1 cellular context compared by ENCODE assay signal in the genomic region with DNA sequence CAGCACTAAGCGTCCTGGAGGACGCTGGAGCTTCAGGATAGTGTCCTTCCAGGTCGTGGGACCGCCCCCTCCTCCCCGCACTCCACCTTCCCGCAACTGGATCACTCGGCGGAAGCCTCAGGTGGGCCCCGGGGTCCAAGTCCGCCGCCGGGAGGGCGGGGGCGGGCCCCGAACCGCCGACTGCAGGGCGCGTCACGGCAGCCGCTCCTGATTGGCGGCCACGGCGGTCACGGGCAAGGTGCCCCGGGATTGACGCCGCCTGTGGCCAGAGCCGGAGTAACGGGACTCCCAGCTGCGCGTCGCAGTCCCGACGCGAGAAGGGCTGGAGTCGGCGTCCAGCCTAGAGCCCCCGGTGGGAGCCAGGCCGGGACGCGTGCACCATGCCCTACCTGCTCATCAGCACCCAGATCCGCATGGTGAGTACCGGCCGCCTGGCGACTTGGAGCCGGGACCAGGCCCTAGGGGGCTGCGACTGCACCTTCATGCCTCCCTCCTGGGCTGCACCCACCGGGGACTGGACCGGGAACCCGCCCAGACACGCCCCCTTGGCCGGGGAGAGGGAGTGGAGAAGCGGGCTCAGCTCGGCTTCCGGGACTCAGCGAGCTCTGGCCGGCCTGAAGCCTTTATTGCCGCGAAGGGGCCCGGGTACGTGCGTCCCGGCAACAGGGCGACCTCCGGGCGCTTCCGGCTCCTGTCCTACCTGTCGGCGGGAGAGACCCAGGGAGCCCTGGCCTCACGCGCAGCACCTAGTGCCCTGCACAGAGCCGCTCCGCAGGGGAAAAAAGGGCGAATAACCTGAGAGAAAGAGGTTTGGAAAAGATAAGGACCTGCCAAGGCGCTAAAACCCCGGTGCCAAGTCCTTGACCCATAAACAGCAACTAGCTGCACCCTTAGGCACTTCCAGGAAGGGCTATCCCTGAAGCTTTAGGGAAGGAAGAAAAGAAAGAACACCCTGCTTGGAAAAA.
TF ChIP-seq lines count a peak whose summit lies in the region.

A gene (plus strand): TSS at position 268 of the 965 bp plus-strand sequence. CDS start 113 bp downstream, at position 381.

TF ChIP-seq in K562, 482 proteins besides CTCF, POLR2A, EP300 and RAD21 (continued from another document and continues in another):
- TF ChIP-seq, protein P1, sequence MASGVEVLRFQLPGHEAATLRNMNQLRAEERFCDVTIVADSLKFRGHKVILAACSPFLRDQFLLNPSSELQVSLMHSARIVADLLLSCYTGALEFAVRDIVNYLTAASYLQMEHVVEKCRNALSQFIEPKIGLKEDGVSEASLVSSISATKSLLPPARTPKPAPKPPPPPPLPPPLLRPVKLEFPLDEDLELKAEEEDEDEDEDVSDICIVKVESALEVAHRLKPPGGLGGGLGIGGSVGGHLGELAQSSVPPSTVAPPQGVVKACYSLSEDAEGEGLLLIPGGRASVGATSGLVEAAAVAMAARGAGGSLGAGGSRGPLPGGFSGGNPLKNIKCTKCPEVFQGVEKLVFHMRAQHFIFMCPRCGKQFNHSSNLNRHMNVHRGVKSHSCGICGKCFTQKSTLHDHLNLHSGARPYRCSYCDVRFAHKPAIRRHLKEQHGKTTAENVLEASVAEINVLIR (CRISPR knock-in tag; IDR thresholded peaks at IDR 0.05) = no peak
- TF ChIP-seq C11orf30 (IDR thresholded peaks at IDR 0.05; ENCODE audit: low read depth) (no peak), KAT2B (IDR thresholded peaks at IDR 0.05; ENCODE audit: low read depth, low read length) (no peak), NFXL1 (CRISPR knock-in tag; IDR thresholded peaks at IDR 0.05) (no peak), DPF2 (IDR thresholded peaks at IDR 0.05) (no peak), SIN3A (IDR thresholded peaks at IDR 0.05; ENCODE audit: borderline replicate concordance in 2 of 2, control insufficient read depth in 1 of 2, low read depth in 2 of 2, low read length in 2 of 2) (peak; percentile 56 to 80; a peak in 1 of 4 replicates), MAFK (IDR thresholded peaks at IDR 0.05; ENCODE audit: low read length) (no peak), NFIC (IDR thresholded peaks at IDR 0.05) (no peak), ZNF696 (CRISPR knock-in tag; conservative IDR thresholded peaks at IDR 0.05) (no peak), POLR2AphosphoS5 (IDR thresholded peaks at IDR 0.05; ENCODE audit: control insufficient read depth, insufficient read depth, low read depth, low read length) (0 out of 2 replicates have a peak, but pooled peaks have one; percentile 14), NRF1 (conservative IDR thresholded peaks at IDR 0.05 in 1 of 2, IDR thresholded peaks at IDR 0.05 in 1 of 2) (peak; percentile 86 to 89), ZNF140 (CRISPR knock-in tag; IDR thresholded peaks at IDR 0.05) (no peak), ERF (CRISPR knock-in tag; IDR thresholded peaks at IDR 0.05) (no peak), ZC3H4 (CRISPR knock-in tag; IDR thresholded peaks at IDR 0.05; ENCODE audit: borderline replicate concordance) (no peak), MEF2A (IDR thresholded peaks at IDR 0.05; ENCODE audit: control insufficient read depth, low read depth, low read length) (no peak), PTBP1 (IDR thresholded peaks at IDR 0.05; ENCODE audit: low read depth, low read length) (no peak), PCBP1 (IDR thresholded peaks at IDR 0.05; ENCODE audit: low read depth, low read length, poor library complexity, severe bottlenecking) (peak; percentile 48), CTBP1 (IDR thresholded peaks at IDR 0.05; ENCODE audit: borderline replicate concordance) (peak; percentile 83), MYNN (IDR thresholded peaks at IDR 0.05) (no peak; the same call in 1 of the 2 replicates), MYNN (CRISPR knock-in tag; IDR thresholded peaks at IDR 0.05) (no peak), RFX7 (CRISPR knock-in tag; IDR thresholded peaks at IDR 0.05) (no peak), PURB (CRISPR knock-in tag; IDR thresholded peaks at IDR 0.05; ENCODE audit: low read depth) (no peak), KDM2B (CRISPR knock-in tag; IDR thresholded peaks at IDR 0.05) (no peak), ESRRB (CRISPR knock-in tag; IDR thresholded peaks at IDR 0.05; ENCODE audit: borderline replicate concordance) (no peak), NFIX (CRISPR knock-in tag; IDR thresholded peaks at IDR 0.05; ENCODE audit: low read depth) (no peak), SMAD2 (IDR thresholded peaks at IDR 0.05; ENCODE audit: low read depth, low read length) (no peak), XRCC4 (IDR thresholded peaks at IDR 0.05; ENCODE audit: extremely low read depth, insufficient read depth, insufficient read length) (no peak), MTA1 (IDR thresholded peaks at IDR 0.05; ENCODE audit: borderline replicate concordance) (no peak), HDAC1 (IDR thresholded peaks at IDR 0.05) (peak in 1 of 2 experiments; percentile 82; a peak in 2 of 4 replicates), ARID1B (IDR thresholded peaks at IDR 0.05) (no peak; the same call in 1 of the 2 replicates), ZNF830 (CRISPR knock-in tag; IDR thresholded peaks at IDR 0.05) (0 out of 2 replicates have a peak, but pooled peaks have one; percentile 33), ELF1 (tag; IDR thresholded peaks at IDR 0.05) (0 out of 2 replicates have a peak, but pooled peaks have one; percentile 52)
- TF ChIP-seq, protein P2, sequence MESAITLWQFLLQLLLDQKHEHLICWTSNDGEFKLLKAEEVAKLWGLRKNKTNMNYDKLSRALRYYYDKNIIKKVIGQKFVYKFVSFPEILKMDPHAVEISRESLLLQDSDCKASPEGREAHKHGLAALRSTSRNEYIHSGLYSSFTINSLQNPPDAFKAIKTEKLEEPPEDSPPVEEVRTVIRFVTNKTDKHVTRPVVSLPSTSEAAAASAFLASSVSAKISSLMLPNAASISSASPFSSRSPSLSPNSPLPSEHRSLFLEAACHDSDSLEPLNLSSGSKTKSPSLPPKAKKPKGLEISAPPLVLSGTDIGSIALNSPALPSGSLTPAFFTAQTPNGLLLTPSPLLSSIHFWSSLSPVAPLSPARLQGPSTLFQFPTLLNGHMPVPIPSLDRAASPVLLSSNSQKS (CRISPR knock-in tag; IDR thresholded peaks at IDR 0.05) = no peak
- TF ChIP-seq, protein P3, sequence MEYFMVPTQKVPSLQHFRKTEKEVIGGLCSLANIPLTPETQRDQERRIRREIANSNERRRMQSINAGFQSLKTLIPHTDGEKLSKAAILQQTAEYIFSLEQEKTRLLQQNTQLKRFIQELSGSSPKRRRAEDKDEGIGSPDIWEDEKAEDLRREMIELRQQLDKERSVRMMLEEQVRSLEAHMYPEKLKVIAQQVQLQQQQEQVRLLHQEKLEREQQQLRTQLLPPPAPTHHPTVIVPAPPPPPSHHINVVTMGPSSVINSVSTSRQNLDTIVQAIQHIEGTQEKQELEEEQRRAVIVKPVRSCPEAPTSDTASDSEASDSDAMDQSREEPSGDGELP (CRISPR knock-in tag; IDR thresholded peaks at IDR 0.05; ENCODE audit: borderline replicate concordance) = peak; percentile 90
- TF ChIP-seq, protein P4, sequence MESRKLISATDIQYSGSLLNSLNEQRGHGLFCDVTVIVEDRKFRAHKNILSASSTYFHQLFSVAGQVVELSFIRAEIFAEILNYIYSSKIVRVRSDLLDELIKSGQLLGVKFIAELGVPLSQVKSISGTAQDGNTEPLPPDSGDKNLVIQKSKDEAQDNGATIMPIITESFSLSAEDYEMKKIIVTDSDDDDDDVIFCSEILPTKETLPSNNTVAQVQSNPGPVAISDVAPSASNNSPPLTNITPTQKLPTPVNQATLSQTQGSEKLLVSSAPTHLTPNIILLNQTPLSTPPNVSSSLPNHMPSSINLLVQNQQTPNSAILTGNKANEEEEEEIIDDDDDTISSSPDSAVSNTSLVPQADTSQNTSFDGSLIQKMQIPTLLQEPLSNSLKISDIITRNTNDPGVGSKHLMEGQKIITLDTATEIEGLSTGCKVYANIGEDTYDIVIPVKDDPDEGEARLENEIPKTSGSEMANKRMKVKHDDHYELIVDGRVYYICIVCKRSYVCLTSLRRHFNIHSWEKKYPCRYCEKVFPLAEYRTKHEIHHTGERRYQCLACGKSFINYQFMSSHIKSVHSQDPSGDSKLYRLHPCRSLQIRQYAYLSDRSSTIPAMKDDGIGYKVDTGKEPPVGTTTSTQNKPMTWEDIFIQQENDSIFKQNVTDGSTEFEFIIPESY (CRISPR knock-in tag; IDR thresholded peaks at IDR 0.05) = no peak
- TF ChIP-seq, protein P5, sequence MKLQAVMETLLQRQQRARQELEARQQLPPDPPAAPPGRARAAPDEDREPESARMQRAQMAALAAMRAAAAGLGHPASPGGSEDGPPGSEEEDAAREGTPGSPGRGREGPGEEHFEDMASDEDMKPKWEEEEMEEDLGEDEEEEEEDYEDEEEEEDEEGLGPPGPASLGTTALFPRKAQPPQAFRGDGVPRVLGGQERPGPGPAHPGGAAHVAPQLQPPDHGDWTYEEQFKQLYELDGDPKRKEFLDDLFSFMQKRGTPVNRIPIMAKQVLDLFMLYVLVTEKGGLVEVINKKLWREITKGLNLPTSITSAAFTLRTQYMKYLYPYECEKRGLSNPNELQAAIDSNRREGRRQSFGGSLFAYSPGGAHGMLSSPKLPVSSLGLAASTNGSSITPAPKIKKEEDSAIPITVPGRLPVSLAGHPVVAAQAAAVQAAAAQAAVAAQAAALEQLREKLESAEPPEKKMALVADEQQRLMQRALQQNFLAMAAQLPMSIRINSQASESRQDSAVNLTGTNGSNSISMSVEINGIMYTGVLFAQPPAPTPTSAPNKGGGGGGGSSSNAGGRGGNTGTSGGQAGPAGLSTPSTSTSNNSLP (IDR thresholded peaks at IDR 0.05; ENCODE audit: borderline replicate concordance, low read depth, low read length) = no peak
- TF ChIP-seq, protein P6, sequence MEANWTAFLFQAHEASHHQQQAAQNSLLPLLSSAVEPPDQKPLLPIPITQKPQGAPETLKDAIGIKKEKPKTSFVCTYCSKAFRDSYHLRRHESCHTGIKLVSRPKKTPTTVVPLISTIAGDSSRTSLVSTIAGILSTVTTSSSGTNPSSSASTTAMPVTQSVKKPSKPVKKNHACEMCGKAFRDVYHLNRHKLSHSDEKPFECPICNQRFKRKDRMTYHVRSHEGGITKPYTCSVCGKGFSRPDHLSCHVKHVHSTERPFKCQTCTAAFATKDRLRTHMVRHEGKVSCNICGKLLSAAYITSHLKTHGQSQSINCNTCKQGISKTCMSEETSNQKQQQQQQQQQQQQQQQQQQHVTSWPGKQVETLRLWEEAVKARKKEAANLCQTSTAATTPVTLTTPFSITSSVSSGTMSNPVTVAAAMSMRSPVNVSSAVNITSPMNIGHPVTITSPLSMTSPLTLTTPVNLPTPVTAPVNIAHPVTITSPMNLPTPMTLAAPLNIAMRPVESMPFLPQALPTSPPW (CRISPR knock-in tag; IDR thresholded peaks at IDR 0.05) = peak; percentile 57
- TF ChIP-seq, protein P7, sequence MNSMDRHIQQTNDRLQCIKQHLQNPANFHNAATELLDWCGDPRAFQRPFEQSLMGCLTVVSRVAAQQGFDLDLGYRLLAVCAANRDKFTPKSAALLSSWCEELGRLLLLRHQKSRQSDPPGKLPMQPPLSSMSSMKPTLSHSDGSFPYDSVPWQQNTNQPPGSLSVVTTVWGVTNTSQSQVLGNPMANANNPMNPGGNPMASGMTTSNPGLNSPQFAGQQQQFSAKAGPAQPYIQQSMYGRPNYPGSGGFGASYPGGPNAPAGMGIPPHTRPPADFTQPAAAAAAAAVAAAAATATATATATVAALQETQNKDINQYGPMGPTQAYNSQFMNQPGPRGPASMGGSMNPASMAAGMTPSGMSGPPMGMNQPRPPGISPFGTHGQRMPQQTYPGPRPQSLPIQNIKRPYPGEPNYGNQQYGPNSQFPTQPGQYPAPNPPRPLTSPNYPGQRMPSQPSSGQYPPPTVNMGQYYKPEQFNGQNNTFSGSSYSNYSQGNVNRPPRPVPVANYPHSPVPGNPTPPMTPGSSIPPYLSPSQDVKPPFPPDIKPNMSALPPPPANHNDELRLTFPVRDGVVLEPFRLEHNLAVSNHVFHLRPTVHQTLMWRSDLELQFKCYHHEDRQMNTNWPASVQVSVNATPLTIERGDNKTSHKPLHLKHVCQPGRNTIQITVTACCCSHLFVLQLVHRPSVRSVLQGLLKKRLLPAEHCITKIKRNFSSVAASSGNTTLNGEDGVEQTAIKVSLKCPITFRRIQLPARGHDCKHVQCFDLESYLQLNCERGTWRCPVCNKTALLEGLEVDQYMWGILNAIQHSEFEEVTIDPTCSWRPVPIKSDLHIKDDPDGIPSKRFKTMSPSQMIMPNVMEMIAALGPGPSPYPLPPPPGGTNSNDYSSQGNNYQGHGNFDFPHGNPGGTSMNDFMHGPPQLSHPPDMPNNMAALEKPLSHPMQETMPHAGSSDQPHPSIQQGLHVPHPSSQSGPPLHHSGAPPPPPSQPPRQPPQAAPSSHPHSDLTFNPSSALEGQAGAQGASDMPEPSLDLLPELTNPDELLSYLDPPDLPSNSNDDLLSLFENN (IDR thresholded peaks at IDR 0.05; ENCODE audit: low read depth in 2 of 2, low read length in 2 of 2) = no peak
- TF ChIP-seq, protein P8, sequence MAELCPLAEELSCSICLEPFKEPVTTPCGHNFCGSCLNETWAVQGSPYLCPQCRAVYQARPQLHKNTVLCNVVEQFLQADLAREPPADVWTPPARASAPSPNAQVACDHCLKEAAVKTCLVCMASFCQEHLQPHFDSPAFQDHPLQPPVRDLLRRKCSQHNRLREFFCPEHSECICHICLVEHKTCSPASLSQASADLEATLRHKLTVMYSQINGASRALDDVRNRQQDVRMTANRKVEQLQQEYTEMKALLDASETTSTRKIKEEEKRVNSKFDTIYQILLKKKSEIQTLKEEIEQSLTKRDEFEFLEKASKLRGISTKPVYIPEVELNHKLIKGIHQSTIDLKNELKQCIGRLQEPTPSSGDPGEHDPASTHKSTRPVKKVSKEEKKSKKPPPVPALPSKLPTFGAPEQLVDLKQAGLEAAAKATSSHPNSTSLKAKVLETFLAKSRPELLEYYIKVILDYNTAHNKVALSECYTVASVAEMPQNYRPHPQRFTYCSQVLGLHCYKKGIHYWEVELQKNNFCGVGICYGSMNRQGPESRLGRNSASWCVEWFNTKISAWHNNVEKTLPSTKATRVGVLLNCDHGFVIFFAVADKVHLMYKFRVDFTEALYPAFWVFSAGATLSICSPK (IDR thresholded peaks at IDR 0.05; ENCODE audit: borderline replicate concordance) = no peak
- TF ChIP-seq, protein P9, sequence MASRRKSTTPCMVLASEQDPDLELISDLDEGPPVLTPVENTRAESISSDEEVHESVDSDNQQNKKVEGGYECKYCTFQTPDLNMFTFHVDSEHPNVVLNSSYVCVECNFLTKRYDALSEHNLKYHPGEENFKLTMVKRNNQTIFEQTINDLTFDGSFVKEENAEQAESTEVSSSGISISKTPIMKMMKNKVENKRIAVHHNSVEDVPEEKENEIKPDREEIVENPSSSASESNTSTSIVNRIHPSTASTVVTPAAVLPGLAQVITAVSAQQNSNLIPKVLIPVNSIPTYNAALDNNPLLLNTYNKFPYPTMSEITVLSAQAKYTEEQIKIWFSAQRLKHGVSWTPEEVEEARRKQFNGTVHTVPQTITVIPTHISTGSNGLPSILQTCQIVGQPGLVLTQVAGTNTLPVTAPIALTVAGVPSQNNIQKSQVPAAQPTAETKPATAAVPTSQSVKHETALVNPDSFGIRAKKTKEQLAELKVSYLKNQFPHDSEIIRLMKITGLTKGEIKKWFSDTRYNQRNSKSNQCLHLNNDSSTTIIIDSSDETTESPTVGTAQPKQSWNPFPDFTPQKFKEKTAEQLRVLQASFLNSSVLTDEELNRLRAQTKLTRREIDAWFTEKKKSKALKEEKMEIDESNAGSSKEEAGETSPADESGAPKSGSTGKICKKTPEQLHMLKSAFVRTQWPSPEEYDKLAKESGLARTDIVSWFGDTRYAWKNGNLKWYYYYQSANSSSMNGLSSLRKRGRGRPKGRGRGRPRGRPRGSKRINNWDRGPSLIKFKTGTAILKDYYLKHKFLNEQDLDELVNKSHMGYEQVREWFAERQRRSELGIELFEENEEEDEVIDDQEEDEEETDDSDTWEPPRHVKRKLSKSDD (conservative IDR thresholded peaks at IDR 0.05; ENCODE audit: low read length) = no peak
